19 cellular contexts compared by ENCODE assay signal in the genomic region with DNA sequence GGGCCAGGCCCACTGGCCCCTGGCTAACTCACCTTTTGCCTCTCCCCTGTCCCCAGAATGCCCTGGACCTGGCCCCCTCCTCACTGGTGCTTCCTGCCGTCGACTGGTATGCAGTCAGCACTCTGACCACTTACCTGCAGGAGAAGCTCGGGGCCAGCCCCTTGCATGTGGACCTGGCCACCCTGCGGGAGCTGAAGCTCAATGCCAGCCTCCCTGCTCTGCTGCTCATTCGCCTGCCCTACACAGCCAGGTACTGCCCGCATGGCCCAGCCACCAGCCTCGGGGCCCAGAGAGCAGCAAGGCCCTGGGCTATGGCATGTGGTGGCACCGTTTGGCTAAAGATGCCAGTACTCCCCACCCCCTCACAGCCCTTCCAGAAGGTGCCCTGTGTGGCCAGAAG. TPM values are rescaled to one million over a fixed set of nuclear protein-coding genes. Genes with fewer than 3 reads are reported as not detected.
DNase-seq lines count a peak whose midpoint lies in the region; ATAC-seq and TF ChIP-seq lines count a peak whose summit lies in the region.
"Had no signal": no experiment of that assay in that cellular context is flagged by ENCODE, and none has a peak within 500 bp of the region (broad histone marks: within the 10 kb centered on the region; RNA-seq: fewer than 3 reads in every experiment).

No MANE protein-coding gene starts in this region.

- 90% methylated on average over 8 of the region's 8 CpGs; no CpG with 5 or more reads in 1 of the 2 donors for WGBS in upper lobe of left lung, 2 donors

- no peak for TF ChIP-seq POLR2A in upper lobe of left lung (IDR thresholded peaks at IDR 0.05)

- no peak overlapping the region for H3K27ac Mint-ChIP-seq in natural killer cell treated with Interleukin-12 subunit alpha and Interleukin-12 subunit beta and Interleukin-15 and Interleukin-18, amount 100 ng/mL, for 72 hours
- no peak overlapping the region for H3K27ac Mint-ChIP-seq in natural killer cell
- H3K27ac Mint-ChIP-seq in dendritic cell treated with granulocyte-macrophage colony-stimulating factor and Interleukin-4, amounts not matched to agents 40 ng/mL and 50 ng/mL, for 4 days, result peak overlapping the region; percentile 89
- H3K27ac Mint-ChIP-seq: B cell, HFFc6 had no signal

- intact Hi-C loops in natural killer cell (cut with micrococcal nuclease), result no loop called here
- intact Hi-C loops in dendritic cell treated with granulocyte-macrophage colony-stimulating factor and Interleukin-4, amounts not matched to agents 40 ng/mL and 50 ng/mL, for 4 days (cut with micrococcal nuclease), result no loop called here

- TF ChIP-seq CTCF in natural killer cell (IDR thresholded peaks at IDR 0.05) (no peak), VCaP (conservative IDR thresholded peaks at IDR 0.05) (no peak), upper lobe of left lung (IDR thresholded peaks at IDR 0.05) (no peak)

- H3K4me3 ChIP-seq in upper lobe of left lung, result no peak overlapping the region
- H3K4me3 ChIP-seq: BLaER1, HAP-1 had no signal

- H3K4me1 Mint-ChIP-seq in natural killer cell treated with Interleukin-12 subunit alpha and Interleukin-12 subunit beta and Interleukin-15 and Interleukin-18, amount 100 ng/mL, for 72 hours (ENCODE audit: low read depth in 2 of 2), result peaks cover 27 to 33% of the 10 kb centered on the region in 2 donors
- H3K4me1 Mint-ChIP-seq in natural killer cell, result peaks cover 25 to 28% of the 10 kb centered on the region in 2 donors
- peaks cover 59% of the 10 kb centered on the region for H3K4me1 Mint-ChIP-seq in dendritic cell treated with granulocyte-macrophage colony-stimulating factor and Interleukin-4, amounts not matched to agents 40 ng/mL and 50 ng/mL, for 4 days (ENCODE audit: low read depth)

- no peak overlapping the region for H3K4me3 Mint-ChIP-seq in natural killer cell treated with Interleukin-12 subunit alpha and Interleukin-12 subunit beta and Interleukin-15 and Interleukin-18, amount 100 ng/mL, for 72 hours
- no peak overlapping the region for H3K4me3 Mint-ChIP-seq in natural killer cell
- H3K4me3 Mint-ChIP-seq in dendritic cell treated with granulocyte-macrophage colony-stimulating factor and Interleukin-4, amounts not matched to agents 40 ng/mL and 50 ng/mL, for 4 days, result peak overlapping the region; percentile 30
- H3K4me3 Mint-ChIP-seq: B cell; CD4-positive, alpha-beta memory T cell; HFFc6 had no signal

- peaks cover 0 to 18% (median 0%) of the 10 kb centered on the region in 4 donors for H3K9me3 ChIP-seq in upper lobe of left lung
- H3K9me3 ChIP-seq: HAP-1 had no signal

- H3K36me3 Mint-ChIP-seq in natural killer cell treated with Interleukin-12 subunit alpha and Interleukin-12 subunit beta and Interleukin-15 and Interleukin-18, amount 100 ng/mL, for 72 hours, result no peaks in the 10 kb centered on the region
- no peaks in the 10 kb centered on the region for H3K36me3 Mint-ChIP-seq in natural killer cell
- H3K36me3 Mint-ChIP-seq in dendritic cell treated with granulocyte-macrophage colony-stimulating factor and Interleukin-4, amounts not matched to agents 40 ng/mL and 50 ng/mL, for 4 days (ENCODE audit: low read depth), result peaks cover 74% of the 10 kb centered on the region

- H3K36me3 ChIP-seq in upper lobe of left lung, result peaks cover 0 to 43% (median 19%) of the 10 kb centered on the region in 4 donors

- no peaks in the 10 kb centered on the region for H3K27me3 ChIP-seq in upper lobe of left lung

- ATAC-seq in natural killer cell treated with Interleukin-12 subunit alpha and Interleukin-12 subunit beta and Interleukin-15 and Interleukin-18, amount 100 ng/mL, for 72 hours, result no peak
- no peak for ATAC-seq in natural killer cell
- ATAC-seq in upper lobe of left lung (ENCODE audit: low FRiP score in 2 of 2), result no peak
- no peak for ATAC-seq in HG02973 (IDR thresholded peaks at IDR 0.05; ENCODE audit: unreplicated experiment)

- H3K27ac ChIP-seq in VCaP, result peak overlapping the region; percentile 43; the same call in 1 of the 2 replicates
- peak overlapping the region in 3 of 4 donors; percentile 3 to 96 (median 72) for H3K27ac ChIP-seq in upper lobe of left lung
- H3K27ac ChIP-seq: 22Rv1, BLaER1 had no signal

- DNase-seq in natural killer cell treated with Interleukin-12 subunit alpha and Interleukin-12 subunit beta and Interleukin-15 and Interleukin-18, amount 100 ng/mL, for 72 hours (ENCODE audit: low spot score), result peak; percentile 22
- DNase-seq in natural killer cell, result no peak
- no peak for DNase-seq in upper lobe of left lung
- no peak for DNase-seq in GM19238 (ENCODE audit: insufficient read length, low spot score)
- DNase-seq in stimulated activated CD8-positive, alpha-beta memory T cell treated with anti-CD3 and anti-CD28 coated beads, Interleukin-4, amount 100 ng/mL, for 48 hours, result no peak
- DNase-seq: Calu3; CD4-positive, alpha-beta memory T cell; COR-L47; DMS153; DND-41; GOT3; HFFc6 had no signal

- H3K9me3 Mint-ChIP-seq in natural killer cell treated with Interleukin-12 subunit alpha and Interleukin-12 subunit beta and Interleukin-15 and Interleukin-18, amount 100 ng/mL, for 72 hours, result no peaks in the 10 kb centered on the region
- no peaks in the 10 kb centered on the region for H3K9me3 Mint-ChIP-seq in natural killer cell
- H3K9me3 Mint-ChIP-seq in dendritic cell treated with granulocyte-macrophage colony-stimulating factor and Interleukin-4, amounts not matched to agents 40 ng/mL and 50 ng/mL, for 4 days, result no peaks in the 10 kb centered on the region
- H3K9me3 Mint-ChIP-seq: CD4-positive, alpha-beta memory T cell; HFFc6 had no signal

- TF ChIP-seq EP300 in upper lobe of left lung (IDR thresholded peaks at IDR 0.05), result no peak

- H3K27me3 Mint-ChIP-seq in natural killer cell treated with Interleukin-12 subunit alpha and Interleukin-12 subunit beta and Interleukin-15 and Interleukin-18, amount 100 ng/mL, for 72 hours, result no peaks in the 10 kb centered on the region
- H3K27me3 Mint-ChIP-seq in natural killer cell (ENCODE audit: low read depth in 2 of 2), result no peaks in the 10 kb centered on the region
- no peaks in the 10 kb centered on the region for H3K27me3 Mint-ChIP-seq in dendritic cell treated with granulocyte-macrophage colony-stimulating factor and Interleukin-4, amounts not matched to agents 40 ng/mL and 50 ng/mL, for 4 days
- H3K27me3 Mint-ChIP-seq: B cell; CD4-positive, alpha-beta memory T cell had no signal

- peaks cover 8 to 25% (median 13%) of the 10 kb centered on the region in 4 donors for H3K4me1 ChIP-seq in upper lobe of left lung

RNA-seq across cellular contexts. Expression of gene ATP6AP1, which starts 3.7 kb away (rescaled TPM):
- total RNA-seq in natural killer cell treated with Interleukin-12 subunit alpha and Interleukin-12 subunit beta and Interleukin-15 and Interleukin-18, amount 100 ng/mL, for 72 hours, result 100 to 1,000 TPM in 1 of 2 donors, 10 to 100 TPM in 1; 46.7 to 106 TPM
- total RNA-seq in natural killer cell, result 10 to 100 TPM; 62.4 to 71.7 (median 65.9) TPM
- total RNA-seq in upper lobe of left lung, result 100 to 1,000 TPM in 4 of 6 donors, 10 to 100 TPM in 2; 70.3 to 183 (median 108) TPM

RNA-seq across cellular contexts. Expression of gene GDI1, which starts 4.7 kb away (rescaled TPM):
- total RNA-seq in natural killer cell treated with Interleukin-12 subunit alpha and Interleukin-12 subunit beta and Interleukin-15 and Interleukin-18, amount 100 ng/mL, for 72 hours, result 100 to 1,000 TPM; 157 to 187 TPM
- 100 to 1,000 TPM; 138 to 174 (median 140) TPM for total RNA-seq in natural killer cell
- total RNA-seq in upper lobe of left lung, result 100 to 1,000 TPM in 2 of 6 donors, 10 to 100 TPM in 4; 81.2 to 237 (median 96.0) TPM

RNA-seq across cellular contexts. Expression of gene FAM50A, which starts 11.7 kb away (rescaled TPM):
- total RNA-seq in natural killer cell treated with Interleukin-12 subunit alpha and Interleukin-12 subunit beta and Interleukin-15 and Interleukin-18, amount 100 ng/mL, for 72 hours, result 100 to 1,000 TPM in 1 of 2 donors, 10 to 100 TPM in 1; 75.2 to 108 TPM
- total RNA-seq in natural killer cell (10 to 100 TPM; 48.9 to 63.2 (median 54.1) TPM), upper lobe of left lung (100 to 1,000 TPM in 1 of 6 donors, 10 to 100 TPM in 5; 59.0 to 144 (median 72.7) TPM)

RNA-seq across cellular contexts. Expression of gene TAFAZZIN, which starts 20.9 kb away (rescaled TPM):
- 10 to 100 TPM; 47.4 to 73.7 TPM for total RNA-seq in natural killer cell treated with Interleukin-12 subunit alpha and Interleukin-12 subunit beta and Interleukin-15 and Interleukin-18, amount 100 ng/mL, for 72 hours
- 10 to 100 TPM; 67.3 to 87.2 (median 67.7) TPM for total RNA-seq in natural killer cell
- total RNA-seq in upper lobe of left lung, result 100 to 1,000 TPM in 2 of 6 donors, 10 to 100 TPM in 4; 39.1 to 228 (median 49.9) TPM

RNA-seq across cellular contexts. Expression of gene DNASE1L1, which starts 23.2 kb away (rescaled TPM):
- total RNA-seq in natural killer cell treated with Interleukin-12 subunit alpha and Interleukin-12 subunit beta and Interleukin-15 and Interleukin-18, amount 100 ng/mL, for 72 hours, result 10 to 100 TPM; 12.4 to 14.6 TPM
- total RNA-seq in natural killer cell (10 to 100 TPM; 16.7 to 19.6 (median 16.8) TPM), upper lobe of left lung (10 to 100 TPM; 18.9 to 55.5 (median 48.2) TPM)
